24 cellular contexts compared by ENCODE assay signal in genomic region chr14:49816844-49817243, GRCh38. TPM values are rescaled to one million over a fixed set of nuclear protein-coding genes. Genes with fewer than 3 reads are reported as not detected.
DNase-seq lines count a peak whose midpoint lies in the region; ATAC-seq, FAIRE-seq and TF ChIP-seq lines count a peak whose summit lies in the region.
"Had no signal": no experiment of that assay in that cellular context is flagged by ENCODE, and none has a peak within 500 bp of the region (broad histone marks: within the 10 kb centered on the region; RNA-seq: fewer than 3 reads in every experiment).

No MANE protein-coding gene starts in this region.

- H3K4me3 Mint-ChIP-seq in activated CD8-positive, alpha-beta T cell treated with anti-CD3 and anti-CD28 coated beads for 36 hours, result no peak overlapping the region
- no peak overlapping the region for H3K4me3 Mint-ChIP-seq in activated CD8-positive, alpha-beta T cell treated with anti-CD3 and anti-CD28 coated beads, Interleukin-2, amount 10 ng/mL, durations not matched to agents 7 days and 5 days
- H3K4me3 Mint-ChIP-seq in CD4-positive, CD25-positive, alpha-beta regulatory T cell, result no peak overlapping the region
- no peak overlapping the region for H3K4me3 Mint-ChIP-seq in stimulated activated memory B cell treated with anti-CD40 and anti-IgM and Interleukin-4, amounts not matched to agents 10 μg/mL and 1 μg/mL and 100 μg/mL, for 72 hours
- H3K4me3 Mint-ChIP-seq: CD14-positive monocyte; CD8-positive, alpha-beta T cell; HFFc6; IgD-negative memory B cell had no signal

- TF ChIP-seq POLR2A in K562 (conservative IDR thresholded peaks at IDR 0.05), result no peak

- TF ChIP-seq EP300 in K562 (IDR thresholded peaks at IDR 0.05; ENCODE audit: low read length), result no peak

- peaks cover 71% of the 10 kb centered on the region for H3K36me3 ChIP-seq in CD4-positive, CD25-positive, alpha-beta regulatory T cell (ENCODE audit: control insufficient read depth, insufficient read depth, low read length)
- H3K36me3 ChIP-seq in K562 (ENCODE audit: control insufficient read depth, insufficient read depth, low read length), result peaks cover 67% of the 10 kb centered on the region
- peaks cover 65% of the 10 kb centered on the region for H3K36me3 ChIP-seq in BE2C

- 100% methylated on average over 3 of the region's 3 CpGs for WGBS in K562 (ENCODE audit: insufficient coverage, low coverage, missing lambda C conversion rate)

- H3K4me1 ChIP-seq in CD4-positive, CD25-positive, alpha-beta regulatory T cell (ENCODE audit: control insufficient read depth, insufficient read depth, low read length, poor library complexity, severe bottlenecking), result no peaks in the 10 kb centered on the region
- H3K4me1 ChIP-seq in K562 (replicated peaks in 1 of 2; ENCODE audit: control insufficient read depth in 2 of 2, insufficient read depth in 2 of 2, low read length in 2 of 2) (no peaks in the 10 kb centered on the region), BE2C (no peaks in the 10 kb centered on the region)
- H3K4me1 ChIP-seq: A549, BLaER1 had no signal

- H3K79me2 ChIP-seq in K562 (ENCODE audit: control insufficient read depth, insufficient read depth, low read length), result no peaks in the 10 kb centered on the region

- no peaks in the 10 kb centered on the region for H3K9me1 ChIP-seq in K562 (ENCODE audit: control insufficient read depth, insufficient read depth, low read length)

- H3K9ac ChIP-seq in K562 (ENCODE audit: insufficient read depth in 1 of 2, low read depth in 2 of 2, low read length in 2 of 2), result no peak overlapping the region
- H3K9ac ChIP-seq: BLaER1 had no signal

- no peak for ATAC-seq in activated CD8-positive, alpha-beta T cell treated with anti-CD3 and anti-CD28 coated beads for 36 hours
- no peak for ATAC-seq in activated CD8-positive, alpha-beta T cell treated with anti-CD3 and anti-CD28 coated beads, Interleukin-2, amount 10 ng/mL, durations not matched to agents 7 days and 5 days
- no peak for ATAC-seq in CD4-positive, CD25-positive, alpha-beta regulatory T cell (ENCODE audit: low read depth in 2 of 2)
- ATAC-seq in K562 (no peak), GM18502 (IDR thresholded peaks at IDR 0.05; ENCODE audit: poor library complexity, unreplicated experiment) (no peak)
- ATAC-seq in stimulated activated memory B cell treated with anti-CD40 and anti-IgM and Interleukin-4, amounts not matched to agents 10 μg/mL and 1 μg/mL and 100 μg/mL, for 72 hours, result no peak
- ATAC-seq: A549; CD8-positive, alpha-beta T cell; GM12878; HCT116; HepG2 had no signal

- CTCF ChIA-PET in activated CD8-positive, alpha-beta T cell treated with anti-CD3 and anti-CD28 coated beads for 36 hours (lab: Charles Lee), result no interaction called here
- CTCF ChIA-PET in activated CD8-positive, alpha-beta T cell treated with anti-CD3 and anti-CD28 coated beads, Interleukin-2, amount 10 ng/mL, durations not matched to agents 7 days and 5 days (lab: Charles Lee), result interaction anchor here (2.5 to 3.3 kb wide), 2 partner anchors 41 to 183 kb away, joined by 7 read pairs; no protein-coding TSS in a partner anchor
- CTCF ChIA-PET in K562 (lab: Yijun Ruan, JAX; ENCODE audit: low intra/inter-chr PET ratio), result no interaction called here

- no peak for TF ChIP-seq CTCF in activated CD8-positive, alpha-beta T cell treated with anti-CD3 and anti-CD28 coated beads for 36 hours (IDR thresholded peaks at IDR 0.05)
- no peak for TF ChIP-seq CTCF in K562 (IDR thresholded peaks at IDR 0.05 in 2 of 3, conservative IDR thresholded peaks at IDR 0.05 in 1 of 3; ENCODE audit: insufficient read depth in 2 of 3, low read depth in 1 of 3, low read length in 3 of 3)
- no peak for TF ChIP-seq CTCF in BE2C (IDR thresholded peaks at IDR 0.05; ENCODE audit: low read depth, low read length)

- H3K27ac Mint-ChIP-seq in activated CD8-positive, alpha-beta T cell treated with anti-CD3 and anti-CD28 coated beads for 36 hours, result peak overlapping the region; percentile 69
- H3K27ac Mint-ChIP-seq in activated CD8-positive, alpha-beta T cell treated with anti-CD3 and anti-CD28 coated beads, Interleukin-2, amount 10 ng/mL, durations not matched to agents 7 days and 5 days, result no peak overlapping the region
- H3K27ac Mint-ChIP-seq in CD4-positive, CD25-positive, alpha-beta regulatory T cell, result peak overlapping the region in 2 of 3 donors; percentile 10 to 38
- H3K27ac Mint-ChIP-seq in stimulated activated memory B cell treated with anti-CD40 and anti-IgM and Interleukin-4, amounts not matched to agents 10 μg/mL and 1 μg/mL and 100 μg/mL, for 72 hours, result peak overlapping the region; percentile 61
- H3K27ac Mint-ChIP-seq: CD8-positive, alpha-beta T cell; HFFc6 had no signal

- no peak overlapping the region for H3K4me3 ChIP-seq in CD4-positive, CD25-positive, alpha-beta regulatory T cell (ENCODE audit: low read depth, low read length)
- H3K4me3 ChIP-seq in K562, result no peak overlapping the region
- H3K4me3 ChIP-seq in BE2C (ENCODE audit: low read depth, low read length), result no peak overlapping the region
- H3K4me3 ChIP-seq: A549, BLaER1, GM12878 had no signal

- intact Hi-C loops in activated CD8-positive, alpha-beta T cell treated with anti-CD3 and anti-CD28 coated beads for 36 hours (cut with micrococcal nuclease), result no loop called here
- intact Hi-C loops in K562 (cut with micrococcal nuclease), result no loop called here

- H4K20me1 ChIP-seq in K562 (replicated peaks; ENCODE audit: control insufficient read depth, insufficient read depth, low read length), result no peaks in the 10 kb centered on the region
- H4K20me1 ChIP-seq: BLaER1 had no signal

- H3K4me2 ChIP-seq in K562 (ENCODE audit: insufficient read depth, low read length), result no peak overlapping the region
- H3K4me2 ChIP-seq: A549, BLaER1 had no signal

- BruUV-seq in K562 (replicated peaks; lab: Mats Ljungman, UMichigan), result no TSS peak

- H3K27me3 ChIP-seq in CD4-positive, CD25-positive, alpha-beta regulatory T cell (ENCODE audit: control insufficient read depth, insufficient read depth, low read length), result no peaks in the 10 kb centered on the region
- H3K27me3 ChIP-seq in K562 (ENCODE audit: control insufficient read depth in 2 of 2, insufficient read depth in 2 of 2, low read length in 2 of 2) (no peaks in the 10 kb centered on the region), BE2C (no peaks in the 10 kb centered on the region)
- H3K27me3 ChIP-seq: BLaER1 had no signal

- no peaks in the 10 kb centered on the region for H3K27me3 Mint-ChIP-seq in activated CD8-positive, alpha-beta T cell treated with anti-CD3 and anti-CD28 coated beads for 36 hours
- H3K27me3 Mint-ChIP-seq in activated CD8-positive, alpha-beta T cell treated with anti-CD3 and anti-CD28 coated beads, Interleukin-2, amount 10 ng/mL, durations not matched to agents 7 days and 5 days (ENCODE audit: low read depth), result no peaks in the 10 kb centered on the region
- H3K27me3 Mint-ChIP-seq in CD4-positive, CD25-positive, alpha-beta regulatory T cell, result no peaks in the 10 kb centered on the region
- no peaks in the 10 kb centered on the region for H3K27me3 Mint-ChIP-seq in stimulated activated memory B cell treated with anti-CD40 and anti-IgM and Interleukin-4, amounts not matched to agents 10 μg/mL and 1 μg/mL and 100 μg/mL, for 72 hours
- H3K27me3 Mint-ChIP-seq: IgD-negative memory B cell had no signal

- H3K9me3 Mint-ChIP-seq in activated CD8-positive, alpha-beta T cell treated with anti-CD3 and anti-CD28 coated beads for 36 hours, result peaks cover 8% of the 10 kb centered on the region
- H3K9me3 Mint-ChIP-seq in activated CD8-positive, alpha-beta T cell treated with anti-CD3 and anti-CD28 coated beads, Interleukin-2, amount 10 ng/mL, durations not matched to agents 7 days and 5 days (ENCODE audit: insufficient read depth), result peaks cover 6% of the 10 kb centered on the region
- peaks cover 0 to 13% (median 1%) of the 10 kb centered on the region in 7 donors for H3K9me3 Mint-ChIP-seq in CD4-positive, CD25-positive, alpha-beta regulatory T cell
- H3K9me3 Mint-ChIP-seq in stimulated activated memory B cell treated with anti-CD40 and anti-IgM and Interleukin-4, amounts not matched to agents 10 μg/mL and 1 μg/mL and 100 μg/mL, for 72 hours, result peaks cover 11% of the 10 kb centered on the region

- H2AFZ ChIP-seq in K562 (ENCODE audit: low read depth, low read length), result no peak overlapping the region

- POLR2A ChIA-PET in activated CD8-positive, alpha-beta T cell treated with anti-CD3 and anti-CD28 coated beads for 36 hours (lab: Charles Lee), result no interaction called here
- POLR2A ChIA-PET in activated CD8-positive, alpha-beta T cell treated with anti-CD3 and anti-CD28 coated beads, Interleukin-2, amount 10 ng/mL, durations not matched to agents 7 days and 5 days (lab: Charles Lee), result interaction anchor here (0.5 kb wide), 1 partner anchor 715 kb away, joined by 3 read pairs; the partner anchor contains the start of gene MAP4K5
- POLR2A ChIA-PET in K562 (lab: Yijun Ruan, JAX), result no interaction called here

- DNase-seq in activated CD8-positive, alpha-beta T cell treated with anti-CD3 and anti-CD28 coated beads for 36 hours, result no peak
- no peak for DNase-seq in activated CD8-positive, alpha-beta T cell treated with anti-CD3 and anti-CD28 coated beads, Interleukin-2, amount 10 ng/mL, durations not matched to agents 7 days and 5 days
- no peak for DNase-seq in CD4-positive, CD25-positive, alpha-beta regulatory T cell
- DNase-seq in K562 (ENCODE audit: extremely low read depth in 1 of 4, low spot score in 3 of 4), result no peak
- DNase-seq in BE2C, result no peak
- DNase-seq: AML-193; CD8-positive, alpha-beta T cell; DMS 273 treated with DMSO at 0.1 percent for 48 hours; DMS53; DND-41; EL; GOT3; H7; HFFc6 had no signal

- peaks cover 78% of the 10 kb centered on the region for H3K36me3 Mint-ChIP-seq in activated CD8-positive, alpha-beta T cell treated with anti-CD3 and anti-CD28 coated beads for 36 hours (ENCODE audit: low read depth)
- H3K36me3 Mint-ChIP-seq in activated CD8-positive, alpha-beta T cell treated with anti-CD3 and anti-CD28 coated beads, Interleukin-2, amount 10 ng/mL, durations not matched to agents 7 days and 5 days (ENCODE audit: low read depth), result peaks cover 75% of the 10 kb centered on the region
- peaks cover 61% of the 10 kb centered on the region for H3K36me3 Mint-ChIP-seq in CD4-positive, CD25-positive, alpha-beta regulatory T cell
- H3K36me3 Mint-ChIP-seq in stimulated activated memory B cell treated with anti-CD40 and anti-IgM and Interleukin-4, amounts not matched to agents 10 μg/mL and 1 μg/mL and 100 μg/mL, for 72 hours, result peaks cover 73% of the 10 kb centered on the region

- no peak overlapping the region for H3K27ac ChIP-seq in CD4-positive, CD25-positive, alpha-beta regulatory T cell (ENCODE audit: insufficient read depth, low read length, poor library complexity, severe bottlenecking)
- no peak overlapping the region for H3K27ac ChIP-seq in K562 (ENCODE audit: extremely low read depth, low read depth, low read length)
- H3K27ac ChIP-seq: 22Rv1, A549, BLaER1 had no signal

- in situ Hi-C loops in K562 (cut with MboI), result no loop called here

- peaks cover 2 to 11% of the 10 kb centered on the region in 2 experiments for H3K9me3 ChIP-seq in CD4-positive, CD25-positive, alpha-beta regulatory T cell (ENCODE audit: control insufficient read depth in 2 of 2, low read length in 2 of 2)
- no peaks in the 10 kb centered on the region for H3K9me3 ChIP-seq in K562 (replicated peaks; ENCODE audit: control insufficient read depth, insufficient read depth, low read depth, low read length)
- H3K9me3 ChIP-seq in BE2C, result no peaks in the 10 kb centered on the region

- no peak for FAIRE-seq in K562 (lab: Jason Lieb, UNC)
- FAIRE-seq: A549, GM12878, HepG2 had no signal

- H3K4me1 Mint-ChIP-seq in activated CD8-positive, alpha-beta T cell treated with anti-CD3 and anti-CD28 coated beads for 36 hours (ENCODE audit: low read depth), result no peaks in the 10 kb centered on the region
- no peaks in the 10 kb centered on the region for H3K4me1 Mint-ChIP-seq in activated CD8-positive, alpha-beta T cell treated with anti-CD3 and anti-CD28 coated beads, Interleukin-2, amount 10 ng/mL, durations not matched to agents 7 days and 5 days (ENCODE audit: low read depth)
- H3K4me1 Mint-ChIP-seq in CD4-positive, CD25-positive, alpha-beta regulatory T cell, result peaks cover 0 to 10% (median 2%) of the 10 kb centered on the region in 4 donors
- H3K4me1 Mint-ChIP-seq in stimulated activated memory B cell treated with anti-CD40 and anti-IgM and Interleukin-4, amounts not matched to agents 10 μg/mL and 1 μg/mL and 100 μg/mL, for 72 hours, result peaks cover 5% of the 10 kb centered on the region

- no peak for TF ChIP-seq RAD21 in K562 (CRISPR knock-in tag; conservative IDR thresholded peaks at IDR 0.05 in 1 of 2, IDR thresholded peaks at IDR 0.05 in 1 of 2)

RNA-seq across cellular contexts. Expression of gene NEMF, which starts 35.7 kb away (rescaled TPM):
- 10 to 100 TPM; 62.3 to 63.8 TPM for total RNA-seq in activated CD8-positive, alpha-beta T cell treated with anti-CD3 and anti-CD28 coated beads for 36 hours
- 10 to 100 TPM; 75.6 to 78.9 TPM for total RNA-seq in activated CD8-positive, alpha-beta T cell treated with anti-CD3 and anti-CD28 coated beads, Interleukin-2, amount 10 ng/mL, durations not matched to agents 7 days and 5 days
- total RNA-seq in CD4-positive, CD25-positive, alpha-beta regulatory T cell, result 79.6 TPM
- 10 to 100 TPM; 32.6 to 40.5 (median 36.1) TPM for polyA plus RNA-seq in CD4-positive, CD25-positive, alpha-beta regulatory T cell
- 151 and 436 TPM in 2 replicates for total RNA-seq in K562 (2011; cell fraction: chromatin; rRNA removed; ENCODE audit: low replicate concordance)
- total RNA-seq in K562 (2011; cell fraction: nucleolus; rRNA removed), result 66.5 and 78.6 TPM in 2 replicates
- 121 and 142 TPM in 2 replicates for total RNA-seq in K562 (2011; cell fraction: nucleoplasm; rRNA removed)
- total RNA-seq in K562 (2014; rRNA removed) (58.6 and 59.6 TPM in 2 replicates), K562 (2014; rRNA removed; fragmentation: Illumina TruSeq; extraction: Trizol) (82.4 and 89.9 TPM in 2 replicates), K562 (2015; rRNA removed; fragmentation: Illumina TruSeq; extraction: Trizol) (94.4 and 104 TPM in 2 replicates), K562 (2021) (60.6 and 61.0 TPM in 2 replicates)
- polyA plus RNA-seq in K562 (2011; rRNA removed) (50.5 and 59.2 TPM in 2 replicates), K562 (2014; fragmentation: Illumina TruSeq; extraction: Trizol) (65.1 and 89.1 TPM in 2 replicates), K562 (2014; fragmentation: Nextera tagmentation; extraction: Ambion mirVana) (10 to 100 TPM; 38.8 to 73.2 TPM), K562 (2014; rRNA removed) (55.9 and 60.0 TPM in 2 replicates)
- 4.7 and 12.4 TPM in 2 replicates for polyA plus RNA-seq in K562 (2011; cell fraction: cytosol; rRNA removed)
- 55.0 and 74.9 TPM in 2 replicates for polyA plus RNA-seq in K562 (2011; cell fraction: nucleus; rRNA removed)
- 29.6 and 43.1 TPM in 2 replicates for polyA plus RNA-seq in K562 (2012)
- polyA minus RNA-seq in K562 (2011; rRNA and poly(A)+ RNA removed), result 140 and 166 TPM in 2 replicates
- polyA minus RNA-seq in K562 (2011; cell fraction: cytosol; rRNA and poly(A)+ RNA removed), result 26.8 and 51.8 TPM in 2 replicates
- 80.1 and 150 TPM in 2 replicates for polyA minus RNA-seq in K562 (2011; cell fraction: nucleus; rRNA and poly(A)+ RNA removed)
- 25.0 TPM for polyA plus RNA-seq in BE2C (2012; ENCODE audit: insufficient read depth, insufficient read length, low read depth)

RNA-seq across cellular contexts. Expression of gene KLHDC2, which starts 48.9 kb away (rescaled TPM):
- total RNA-seq in activated CD8-positive, alpha-beta T cell treated with anti-CD3 and anti-CD28 coated beads for 36 hours, result 10 to 100 TPM; 21.1 to 23.4 TPM
- 10 to 100 TPM; 24.9 to 25.5 TPM for total RNA-seq in activated CD8-positive, alpha-beta T cell treated with anti-CD3 and anti-CD28 coated beads, Interleukin-2, amount 10 ng/mL, durations not matched to agents 7 days and 5 days
- 81.1 TPM for total RNA-seq in CD4-positive, CD25-positive, alpha-beta regulatory T cell
- polyA plus RNA-seq in CD4-positive, CD25-positive, alpha-beta regulatory T cell, result 100 to 1,000 TPM in 3 of 4 donors, 10 to 100 TPM in 1; 95.7 to 124 (median 117) TPM
- total RNA-seq in K562 (2011; cell fraction: chromatin; rRNA removed; ENCODE audit: low replicate concordance), result 43.7 and 68.5 TPM in 2 replicates
- total RNA-seq in K562 (2011; cell fraction: nucleolus; rRNA removed), result 29.3 and 31.5 TPM in 2 replicates
- 42.7 and 49.5 TPM in 2 replicates for total RNA-seq in K562 (2011; cell fraction: nucleoplasm; rRNA removed)
- 29.9 and 31.2 TPM in 2 replicates for total RNA-seq in K562 (2014; rRNA removed)
- total RNA-seq in K562 (2014; rRNA removed; fragmentation: Illumina TruSeq; extraction: Trizol), result 24.7 and 25.0 TPM in 2 replicates
- total RNA-seq in K562 (2015; rRNA removed; fragmentation: Illumina TruSeq; extraction: Trizol), result 19.0 and 19.7 TPM in 2 replicates
- 19.3 and 20.5 TPM in 2 replicates for total RNA-seq in K562 (2021)
- polyA plus RNA-seq in K562 (2011; rRNA removed), result 41.7 and 49.8 TPM in 2 replicates
- polyA plus RNA-seq in K562 (2011; cell fraction: cytosol; rRNA removed), result 12.0 and 16.3 TPM in 2 replicates
- polyA plus RNA-seq in K562 (2011; cell fraction: nucleus; rRNA removed), result 44.3 and 131 TPM in 2 replicates
- 16.8 and 28.6 TPM in 2 replicates for polyA plus RNA-seq in K562 (2012)
- 15.8 and 20.0 TPM in 2 replicates for polyA plus RNA-seq in K562 (2014; fragmentation: Illumina TruSeq; extraction: Trizol)
- 1 to 10 TPM; 6.3 to 7.8 TPM for polyA plus RNA-seq in K562 (2014; fragmentation: Nextera tagmentation; extraction: Ambion mirVana)
- 26.3 and 26.7 TPM in 2 replicates for polyA plus RNA-seq in K562 (2014; rRNA removed)
- polyA minus RNA-seq in K562 (2011; rRNA and poly(A)+ RNA removed), result 40.5 and 41.9 TPM in 2 replicates
- polyA minus RNA-seq in K562 (2011; cell fraction: cytosol; rRNA and poly(A)+ RNA removed), result 11.3 and 14.1 TPM in 2 replicates
- polyA minus RNA-seq in K562 (2011; cell fraction: nucleus; rRNA and poly(A)+ RNA removed), result 24.1 and 38.7 TPM in 2 replicates
- polyA plus RNA-seq in BE2C (2012; ENCODE audit: insufficient read depth, insufficient read length, low read depth), result 20.5 TPM
